20 cellular contexts compared by ENCODE assay signal in the genomic region with DNA sequence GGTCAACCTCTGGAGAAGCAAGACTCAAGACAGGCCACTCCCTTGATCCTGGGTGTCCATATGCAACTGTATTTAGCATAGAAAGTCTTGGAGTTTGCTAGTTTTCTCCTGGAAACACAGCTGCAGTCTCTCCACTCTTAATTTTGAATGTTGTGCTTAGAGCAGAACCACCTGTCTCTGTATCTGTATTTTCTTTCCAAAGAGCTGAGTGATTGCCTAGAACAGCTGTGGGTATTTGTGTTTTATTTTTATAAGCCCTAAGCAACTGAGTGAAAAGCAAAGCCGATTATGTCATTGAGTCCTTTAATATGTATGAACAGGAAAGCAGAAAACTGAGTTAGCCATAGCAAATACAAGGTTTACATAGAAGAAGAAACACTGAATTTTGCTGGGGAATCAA.
"Had no signal": no experiment of that assay in that cellular context is flagged by ENCODE, and none has a peak within 500 bp of the region (broad histone marks: within the 10 kb centered on the region; RNA-seq: fewer than 3 reads in every experiment).

No MANE protein-coding gene starts in this region.

- H3K27ac ChIP-seq: body of pancreas, esophagus muscularis mucosa, prostate gland, upper lobe of right lung had no signal

- H3K36me3 ChIP-seq: esophagus muscularis mucosa, prostate gland, upper lobe of right lung had no signal

- FAIRE-seq: endothelial cell of umbilical vein had no signal

- H3K9me3 ChIP-seq: body of pancreas, prostate gland had no signal

- H3K27me3 ChIP-seq: body of pancreas, esophagus muscularis mucosa, upper lobe of right lung had no signal

- H3K4me3 ChIP-seq: body of pancreas, esophagus muscularis mucosa, prostate gland, upper lobe of right lung had no signal

- H3K4me1 Mint-ChIP-seq: activated CD4-positive, alpha-beta T cell treated with anti-CD3 and anti-CD28 coated beads, Interleukin-2, amount 10 ng/mL, durations not matched to agents 7 days and 5 days; naive B cell; stimulated activated naive B cell treated with anti-CD40 and anti-IgM and Interleukin-4, amounts not matched to agents 10 μg/mL and 1 μg/mL and 100 μg/mL, for 72 hours had no signal

- H3K27ac Mint-ChIP-seq: activated CD4-positive, alpha-beta T cell treated with anti-CD3 and anti-CD28 coated beads, Interleukin-2, amount 10 ng/mL, durations not matched to agents 7 days and 5 days; activated CD8-positive, alpha-beta T cell treated with anti-CD3 and anti-CD28 coated beads, Interleukin-2, amount 10 ng/mL, durations not matched to agents 7 days and 5 days; activated naive CD4-positive, alpha-beta T cell treated with anti-CD3 and anti-CD28 coated beads for 36 hours; activated T-cell treated with anti-CD3 and anti-CD28 coated beads, Interleukin-2, amount 50 U/mL, for 24 hours; activated T-helper 2 cell treated with anti-CD3 and anti-CD28 coated beads, Interferon-gamma antibody, Interleukin-2, Interleukin-4, amounts not matched to agents 10 μg/mL and 5 μg/mL and 100 μg/mL, durations not matched to agents 14 hours and 24 hours and 36 hours; naive B cell; stimulated activated naive B cell treated with anti-CD40 and anti-IgM and Interleukin-4, amounts not matched to agents 10 μg/mL and 1 μg/mL and 100 μg/mL, for 72 hours had no signal

- H3K4me3 Mint-ChIP-seq: activated CD4-positive, alpha-beta T cell treated with anti-CD3 and anti-CD28 coated beads, Interleukin-2, amount 10 ng/mL, durations not matched to agents 7 days and 5 days; activated CD8-positive, alpha-beta T cell treated with anti-CD3 and anti-CD28 coated beads, Interleukin-2, amount 10 ng/mL, durations not matched to agents 7 days and 5 days; activated naive CD4-positive, alpha-beta T cell treated with anti-CD3 and anti-CD28 coated beads for 36 hours; activated T-cell treated with anti-CD3 and anti-CD28 coated beads, Interleukin-2, amount 50 U/mL, for 24 hours; naive B cell; stimulated activated naive B cell treated with anti-CD40 and anti-IgM and Interleukin-4, amounts not matched to agents 10 μg/mL and 1 μg/mL and 100 μg/mL, for 72 hours had no signal

- DNase-seq: activated CD4-positive, alpha-beta T cell treated with anti-CD3 and anti-CD28 coated beads, Interleukin-2, amount 10 ng/mL, durations not matched to agents 7 days and 5 days; activated CD8-positive, alpha-beta T cell treated with anti-CD3 and anti-CD28 coated beads, Interleukin-2, amount 10 ng/mL, durations not matched to agents 7 days and 5 days; activated naive CD4-positive, alpha-beta T cell treated with anti-CD3 and anti-CD28 coated beads for 36 hours; activated T-cell treated with anti-CD3 and anti-CD28 coated beads, Interleukin-2, amount 50 U/mL, for 24 hours; body of pancreas; dermis blood vessel endothelial cell; effector memory CD4-positive, alpha-beta T cell; hippocampal formation; islet precursor cell; left colon; naive B cell; stimulated activated naive B cell treated with anti-CD40 and anti-IgM and Interleukin-4, amounts not matched to agents 10 μg/mL and 1 μg/mL and 100 μg/mL, for 72 hours; T1000; upper lobe of right lung had no signal

- H3K4me1 ChIP-seq: body of pancreas, esophagus muscularis mucosa, prostate gland, upper lobe of right lung had no signal

- ATAC-seq: activated CD4-positive, CD25-positive, alpha-beta regulatory T cell treated with anti-CD3 and anti-CD28 coated beads, Interleukin-2, amount 50 U/mL, for 24 hours; activated CD8-positive, alpha-beta T cell treated with anti-CD3 and anti-CD28 coated beads, Interleukin-2, amount 10 ng/mL, durations not matched to agents 7 days and 5 days; body of pancreas; left colon; sciatic nerve; stimulated activated naive B cell treated with anti-CD40 and anti-IgM and Interleukin-4, amounts not matched to agents 10 μg/mL and 1 μg/mL and 100 μg/mL, for 72 hours; upper lobe of right lung had no signal
